In genomic region chr7:17599733-17600685, GRCh38 we compare ENCODE assay signal across 10 cellular contexts.
A peak's percentile ranks its signal among the peaks of the same experiment; 100 is the strongest.
DNase-seq lines count a peak whose midpoint lies in the region; ATAC-seq and TF ChIP-seq lines count a peak whose summit lies in the region.
"Had no signal": no experiment of that assay in that cellular context is flagged by ENCODE, and none has a peak within 500 bp of the region (broad histone marks: within the 10 kb centered on the region; RNA-seq: fewer than 3 reads in every experiment).

No MANE protein-coding gene starts in this region.

- H3K4me3 ChIP-seq in HFF-Myc (replicated peaks; ENCODE audit: low read depth, low read length) (no peak overlapping the region), fibroblast of mammary gland (ENCODE audit: control insufficient read depth, low read depth, low read length) (no peak overlapping the region)

- TF ChIP-seq CTCF in HFF-Myc (IDR thresholded peaks at IDR 0.05; ENCODE audit: low read depth, low read length, missing control alignments): no peak
- TF ChIP-seq CTCF in RWPE1 (conservative IDR thresholded peaks at IDR 0.05; ENCODE audit: low read depth): no peak
- no peak for TF ChIP-seq CTCF in fibroblast of mammary gland (conservative IDR thresholded peaks at IDR 0.05; ENCODE audit: control insufficient read depth, insufficient read depth, low read depth, low read length)

- POLR2A ChIA-PET in RWPE1 (lab: Yijun Ruan, JAX; ENCODE audit: low non-redundant PET): no interaction called here

- H3K27ac ChIP-seq in RWPE1: no peak overlapping the region

- CTCF ChIA-PET in RWPE1 (lab: Yijun Ruan, JAX): interaction anchor here (0.6 to 1.0 kb wide), 4 partner anchors 48 to 943 kb away, joined by 3 read pairs; no protein-coding TSS in a partner anchor

- DNase-seq in HFF-Myc (ENCODE audit: extremely low read depth, low read depth): peak; percentile 91
- peak; percentile 93 for DNase-seq in RWPE1 (ENCODE audit: low spot score)
- peak; percentile 97 for DNase-seq in fibroblast of mammary gland (ENCODE audit: low read depth)
- DNase-seq in stromal cell of bone marrow (ENCODE audit: low read depth): peak; percentile 93
- DNase-seq in T-helper 9 cell: no peak
- no peak for DNase-seq in activated CD4-positive, alpha-beta T cell treated with anti-CD3 and anti-CD28 coated beads, Interleukin-2, amount 50 U/mL, for 1 hour
- DNase-seq: cerebellar nuclear complex, NCI-H187 had no signal

- no peak for ATAC-seq in HG02970 (IDR thresholded peaks at IDR 0.05; ENCODE audit: low FRiP score, unreplicated experiment)
- ATAC-seq: left lobe of liver had no signal

Comparison
In these comparisons a context has a peak if more than half of its experiments do, and no peak if none do; other contexts are left out.
1. DNase-seq: peak in HFF-Myc (single experiment), RWPE1 (single experiment), fibroblast of mammary gland (single experiment) and stromal cell of bone marrow (single experiment); none in T-helper 9 cell (single experiment) and activated CD4-positive, alpha-beta T cell treated with anti-CD3 and anti-CD28 coated beads, Interleukin-2, amount 50 U/mL, for 1 hour (single experiment).